ENCODE assay signal across 9 cellular contexts in the genomic region with DNA sequence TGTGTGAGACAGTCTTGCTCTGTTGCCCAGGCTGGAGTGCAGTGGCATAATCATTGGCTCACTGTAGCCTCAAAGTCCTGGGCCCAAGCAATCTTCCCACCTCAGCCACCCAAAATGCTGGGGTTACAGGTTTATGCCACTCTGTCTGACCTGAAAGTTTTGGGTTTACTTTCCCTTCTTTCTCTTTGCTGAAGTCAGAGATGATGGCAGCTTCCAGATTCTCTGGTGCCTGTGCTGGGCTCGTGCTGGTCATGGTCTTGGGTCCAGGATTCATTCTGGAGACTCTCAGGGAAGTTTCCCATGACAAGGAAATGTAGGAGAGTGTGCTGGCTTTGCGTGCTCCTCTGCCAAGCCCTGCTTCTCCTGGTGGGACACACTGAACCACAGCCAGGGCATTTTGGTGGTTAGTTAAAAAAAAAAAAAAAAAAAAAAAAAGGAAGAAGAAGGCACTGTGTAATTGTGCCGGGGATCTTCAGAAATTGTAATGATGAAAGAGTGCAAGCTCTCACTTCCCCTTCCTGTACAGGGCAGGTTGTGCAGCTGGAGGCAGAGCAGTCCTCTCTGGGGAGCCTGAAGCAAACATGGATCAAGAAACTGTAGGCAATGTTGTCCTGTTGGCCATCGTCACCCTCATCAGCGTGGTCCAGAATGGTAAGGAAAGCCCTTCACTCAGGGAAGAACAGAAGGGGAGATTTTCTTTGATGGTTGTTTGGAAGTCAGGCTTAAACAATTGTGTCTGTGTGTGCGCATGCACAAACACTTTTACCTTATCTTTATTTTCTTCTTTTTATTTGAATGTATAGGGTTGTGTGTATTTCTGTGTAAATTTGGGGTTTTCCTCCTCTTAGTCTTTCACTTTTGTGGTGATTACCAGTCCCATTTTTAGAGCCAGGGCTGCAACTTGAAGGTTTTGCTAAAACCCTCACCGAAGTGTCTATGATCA. TPM values are rescaled to one million over a fixed set of nuclear protein-coding genes. Genes with fewer than 3 reads are reported as not detected.
DNase-seq lines count a peak whose midpoint lies in the region; ATAC-seq, FAIRE-seq and TF ChIP-seq lines count a peak whose summit lies in the region.
"Had no signal": no experiment of that assay in that cellular context is flagged by ENCODE, and none has a peak within 500 bp of the region (broad histone marks: within the 10 kb centered on the region; RNA-seq: fewer than 3 reads in every experiment).

TSS of gene ALOX5AP (plus strand) at position 519 of the 943 bp plus-strand sequence. CDS start at position 582, 63 bp downstream.

- no peaks in the 10 kb centered on the region for H3K79me2 ChIP-seq in DND-41 (ENCODE audit: insufficient read depth, low read length)

- no peaks in the 10 kb centered on the region for H3K9me3 ChIP-seq in DND-41 (ENCODE audit: insufficient read depth, low read length, severe bottlenecking)
- H3K9me3 ChIP-seq in kidney (ENCODE audit: control insufficient read depth in 1 of 2, low read length in 2 of 2): no peaks in the 10 kb centered on the region

- H3K9ac ChIP-seq in DND-41 (ENCODE audit: low read depth, low read length) (peak within 1 kb of the TSS; percentile 53), kidney (ENCODE audit: low read length in 2 of 2) (no peak within 1 kb of the TSS)

- ATAC-seq in DND-41 (ENCODE audit: insufficient read depth, low read depth) (peak; percentile 86), GM19455 (IDR thresholded peaks at IDR 0.05; ENCODE audit: unreplicated experiment) (peak; percentile 78), HG03457 (IDR thresholded peaks at IDR 0.05; ENCODE audit: unreplicated experiment) (peak; percentile 62)

- H3K4me3 ChIP-seq in DND-41 (ENCODE audit: low read depth in 1 of 2, low read length in 2 of 2): peak within 1 kb of the TSS; percentile 11 to 51; a peak in 3 of 4 replicates
- no peak within 1 kb of the TSS for H3K4me3 ChIP-seq in kidney (ENCODE audit: low read length in 2 of 2)

- FAIRE-seq in kidney (lab: Jason Lieb, UNC): no peak

- H3K4me2 ChIP-seq in DND-41 (ENCODE audit: insufficient read depth, low read length): peak within 1 kb of the TSS; percentile 67

- H3K27ac ChIP-seq in DND-41 (ENCODE audit: low read length): peak within 1 kb of the TSS; percentile 81
- H3K27ac ChIP-seq in kidney (ENCODE audit: low read depth in 2 of 2, low read length in 2 of 2): no peak within 1 kb of the TSS

- CTCF ChIA-PET in activated CD4-positive, alpha-beta T cell treated with anti-CD3 and anti-CD28 coated beads, Interleukin-2, amount 10 ng/mL, durations not matched to agents 7 days and 5 days (lab: Charles Lee): interaction anchor here (0.6 to 1.5 kb wide), 4 partner anchors 19 to 120 kb away, joined by 3 read pairs; no protein-coding TSS in a partner anchor

- no peaks in the 10 kb centered on the region for H3K36me3 ChIP-seq in DND-41 (ENCODE audit: insufficient read depth, low read length)
- H3K36me3 ChIP-seq in kidney (ENCODE audit: control insufficient read depth in 1 of 2, insufficient read depth in 2 of 2, low read length in 2 of 2): no peaks in the 10 kb centered on the region

- TF ChIP-seq CTCF in DND-41 (IDR thresholded peaks at IDR 0.05; ENCODE audit: borderline replicate concordance, extremely low read depth, low read length, poor library complexity, severe bottlenecking): peak; percentile 17
- TF ChIP-seq CTCF in kidney (IDR thresholded peaks at IDR 0.05; ENCODE audit: borderline replicate concordance, extremely low read depth, insufficient read depth): no peak

- H3K36me3 Mint-ChIP-seq in activated CD4-positive, alpha-beta T cell treated with anti-CD3 and anti-CD28 coated beads, Interleukin-2, amount 10 ng/mL, durations not matched to agents 7 days and 5 days (ENCODE audit: low read depth): peaks cover 7% of the 10 kb centered on the region
- H3K36me3 Mint-ChIP-seq: brain had no signal

- H2AFZ ChIP-seq in DND-41 (ENCODE audit: low read depth, low read length): peak within 1 kb of the TSS; percentile 74

- H3K27me3 Mint-ChIP-seq in activated CD4-positive, alpha-beta T cell treated with anti-CD3 and anti-CD28 coated beads, Interleukin-2, amount 10 ng/mL, durations not matched to agents 7 days and 5 days: peaks cover 2% of the 10 kb centered on the region

- H3K4me1 Mint-ChIP-seq in activated CD4-positive, alpha-beta T cell treated with anti-CD3 and anti-CD28 coated beads, Interleukin-2, amount 10 ng/mL, durations not matched to agents 7 days and 5 days: peaks cover 68% of the 10 kb centered on the region

- H3K4me1 ChIP-seq in DND-41 (ENCODE audit: insufficient read depth, low read length): peaks cover 51% of the 10 kb centered on the region
- H3K4me1 ChIP-seq in kidney (ENCODE audit: control insufficient read depth in 1 of 2, insufficient read depth in 1 of 2, low read depth in 1 of 2, low read length in 2 of 2): no peaks in the 10 kb centered on the region

- no peaks in the 10 kb centered on the region for H3K9me3 Mint-ChIP-seq in activated CD4-positive, alpha-beta T cell treated with anti-CD3 and anti-CD28 coated beads, Interleukin-2, amount 10 ng/mL, durations not matched to agents 7 days and 5 days
- H3K9me3 Mint-ChIP-seq: brain had no signal

- intact Hi-C loops in kidney (cut with DNase I): no loop called here

- H3K4me3 Mint-ChIP-seq in activated CD4-positive, alpha-beta T cell treated with anti-CD3 and anti-CD28 coated beads, Interleukin-2, amount 10 ng/mL, durations not matched to agents 7 days and 5 days: peak within 1 kb of the TSS; percentile 92

- peak; percentile 78 for DNase-seq in DND-41
- peak; percentile 50 for DNase-seq in activated CD4-positive, alpha-beta T cell treated with anti-CD3 and anti-CD28 coated beads, Interleukin-2, amount 10 ng/mL, durations not matched to agents 7 days and 5 days
- DNase-seq in kidney: no peak
- DNase-seq in DMS 273 (lab: John Stamatoyannopoulos, UW; ENCODE audit: unreplicated experiment): no peak
- no peak for DNase-seq in stimulated activated CD8-positive, alpha-beta memory T cell treated with anti-CD3 and anti-CD28 coated beads, Interleukin-4, amount 100 ng/mL, for 48 hours
- no peak for DNase-seq in NCI-H748 treated with DMSO at 0.1 percent for 48 hours (lab: John Stamatoyannopoulos, UW)

- no peaks in the 10 kb centered on the region for H4K20me1 ChIP-seq in DND-41 (ENCODE audit: insufficient read depth, low read length)

- POLR2A ChIA-PET in activated CD4-positive, alpha-beta T cell treated with anti-CD3 and anti-CD28 coated beads, Interleukin-2, amount 10 ng/mL, durations not matched to agents 7 days and 5 days (lab: Charles Lee): interaction anchor here (0.6 kb wide), 1 partner anchor 27 kb away, joined by 5 read pairs; no protein-coding TSS in a partner anchor

- no peaks in the 10 kb centered on the region for H3K27me3 ChIP-seq in DND-41 (ENCODE audit: insufficient read depth, low read length, poor library complexity)

- H3K27ac Mint-ChIP-seq in activated CD4-positive, alpha-beta T cell treated with anti-CD3 and anti-CD28 coated beads, Interleukin-2, amount 10 ng/mL, durations not matched to agents 7 days and 5 days: peak within 1 kb of the TSS; percentile 95

RNA-seq across cellular contexts. Expression of gene ALOX5AP, which starts in this region (rescaled TPM):
- 10 to 100 TPM; 66.4 to 88.7 TPM for total RNA-seq in activated CD4-positive, alpha-beta T cell treated with anti-CD3 and anti-CD28 coated beads, Interleukin-2, amount 10 ng/mL, durations not matched to agents 7 days and 5 days
- 25.0 TPM for total RNA-seq in kidney
- 15.4 TPM for polyA plus RNA-seq in kidney (ENCODE audit: insufficient read depth, low read depth, low replicate concordance)

Comparison
In these comparisons a context has a peak if more than half of its experiments do, and no peak if none do; other contexts are left out.
1. DNase-seq: peak in DND-41 (single experiment) and activated CD4-positive, alpha-beta T cell treated with anti-CD3 and anti-CD28 coated beads, Interleukin-2, amount 10 ng/mL, durations not matched to agents 7 days and 5 days (single experiment); none in kidney (single experiment), DMS 273 (single experiment), stimulated activated CD8-positive, alpha-beta memory T cell treated with anti-CD3 and anti-CD28 coated beads, Interleukin-4, amount 100 ng/mL, for 48 hours (single experiment) and NCI-H748 treated with DMSO at 0.1 percent for 48 hours (single experiment).
2. H3K4me3 ChIP-seq: peak in DND-41 (2 of 2); none in kidney (0 of 2).
3. Peak in every context shown above with its lines, with median percentiles within 50 percentile points of each other: ATAC-seq.